ENCODE assay signal across 8 cellular contexts in genomic region chr3:134029256-134029733, GRCh38. TPM values are rescaled to one million over a fixed set of nuclear protein-coding genes. Genes with fewer than 3 reads are reported as not detected.
DNase-seq lines count a peak whose midpoint lies in the region; ATAC-seq lines count a peak whose summit lies in the region.

No MANE protein-coding gene starts in this region.

- no peak overlapping the region for H3K27ac Mint-ChIP-seq in activated CD8-positive, alpha-beta T cell treated with anti-CD3 and anti-CD28 coated beads, Interleukin-2, amount 10 ng/mL, durations not matched to agents 7 days and 5 days

- peak; percentile 75 for ATAC-seq in activated CD8-positive, alpha-beta T cell treated with anti-CD3 and anti-CD28 coated beads, Interleukin-2, amount 10 ng/mL, durations not matched to agents 7 days and 5 days
- no peak for ATAC-seq in GM21619 (IDR thresholded peaks at IDR 0.05; ENCODE audit: unreplicated experiment)

- H3K36me3 Mint-ChIP-seq in activated CD8-positive, alpha-beta T cell treated with anti-CD3 and anti-CD28 coated beads, Interleukin-2, amount 10 ng/mL, durations not matched to agents 7 days and 5 days (ENCODE audit: low read depth) = no peaks in the 10 kb centered on the region

- peaks cover 47% of the 10 kb centered on the region for H3K27me3 Mint-ChIP-seq in activated CD8-positive, alpha-beta T cell treated with anti-CD3 and anti-CD28 coated beads, Interleukin-2, amount 10 ng/mL, durations not matched to agents 7 days and 5 days (ENCODE audit: low read depth)

- peaks cover 11 to 24% (median 16%) of the 10 kb centered on the region in 3 donors for H3K27me3 ChIP-seq in skeletal muscle tissue (ENCODE audit: control insufficient read depth in 3 of 3, insufficient read depth in 3 of 3, low read length in 3 of 3)

- DNase-seq in NCI-H1694 treated with DMSO at 0.1 percent for 48 hours (lab: John Stamatoyannopoulos, UW) = peak; percentile 7
- no peak for DNase-seq in NCI-H1694 (lab: John Stamatoyannopoulos, UW)
- DNase-seq in activated CD8-positive, alpha-beta T cell treated with anti-CD3 and anti-CD28 coated beads, Interleukin-2, amount 10 ng/mL, durations not matched to agents 7 days and 5 days = no peak
- DNase-seq in germinal center (ENCODE audit: low spot score) = no peak
- DNase-seq in NCI-H187 treated with DMSO at 0.1 percent for 48 hours (lab: John Stamatoyannopoulos, UW) = no peak

- H3K9me3 ChIP-seq in skeletal muscle tissue (ENCODE audit: control insufficient read depth in 3 of 3, low read length in 3 of 3) = no peaks in the 10 kb centered on the region

- H3K36me3 ChIP-seq in skeletal muscle tissue (ENCODE audit: control insufficient read depth in 3 of 3, insufficient read depth in 3 of 3, low read length in 3 of 3) = no peaks in the 10 kb centered on the region

- peaks cover 6% of the 10 kb centered on the region for H3K4me1 Mint-ChIP-seq in activated CD8-positive, alpha-beta T cell treated with anti-CD3 and anti-CD28 coated beads, Interleukin-2, amount 10 ng/mL, durations not matched to agents 7 days and 5 days (ENCODE audit: low read depth)

- peaks cover 8 to 11% (median 10%) of the 10 kb centered on the region in 3 donors for H3K4me1 ChIP-seq in skeletal muscle tissue (ENCODE audit: control insufficient read depth in 3 of 3, insufficient read depth in 3 of 3, low read length in 3 of 3)

- POLR2A ChIA-PET in activated CD8-positive, alpha-beta T cell treated with anti-CD3 and anti-CD28 coated beads, Interleukin-2, amount 10 ng/mL, durations not matched to agents 7 days and 5 days (lab: Charles Lee) = no interaction called here

- H3K4me3 Mint-ChIP-seq in activated CD8-positive, alpha-beta T cell treated with anti-CD3 and anti-CD28 coated beads, Interleukin-2, amount 10 ng/mL, durations not matched to agents 7 days and 5 days = peak overlapping the region; percentile 51

- peak overlapping the region; percentile 45 for H3K4me3 ChIP-seq in iPS-11a (ENCODE audit: low read depth, low read length)
- H3K4me3 ChIP-seq in skeletal muscle tissue (ENCODE audit: low read length in 3 of 3) = peak overlapping the region; percentile 62 to 67 (median 65)

- H3K27ac ChIP-seq in skeletal muscle tissue (ENCODE audit: low read depth, low read length) = no peak overlapping the region

- peak overlapping the region in 2 of 3 donors; percentile 45 to 57 for H3K9ac ChIP-seq in skeletal muscle tissue (ENCODE audit: low read depth in 1 of 3, low read length in 3 of 3)

- no peaks in the 10 kb centered on the region for H3K9me3 Mint-ChIP-seq in activated CD8-positive, alpha-beta T cell treated with anti-CD3 and anti-CD28 coated beads, Interleukin-2, amount 10 ng/mL, durations not matched to agents 7 days and 5 days (ENCODE audit: insufficient read depth)

- CTCF ChIA-PET in activated CD8-positive, alpha-beta T cell treated with anti-CD3 and anti-CD28 coated beads, Interleukin-2, amount 10 ng/mL, durations not matched to agents 7 days and 5 days (lab: Charles Lee) = no interaction called here

RNA-seq across cellular contexts. Expression of gene SLCO2A1, which starts 0.4 kb away (rescaled TPM):
- total RNA-seq in activated CD8-positive, alpha-beta T cell treated with anti-CD3 and anti-CD28 coated beads, Interleukin-2, amount 10 ng/mL, durations not matched to agents 7 days and 5 days = not detected
- 0.52 TPM for total RNA-seq in skeletal muscle tissue
